In the genomic region with DNA sequence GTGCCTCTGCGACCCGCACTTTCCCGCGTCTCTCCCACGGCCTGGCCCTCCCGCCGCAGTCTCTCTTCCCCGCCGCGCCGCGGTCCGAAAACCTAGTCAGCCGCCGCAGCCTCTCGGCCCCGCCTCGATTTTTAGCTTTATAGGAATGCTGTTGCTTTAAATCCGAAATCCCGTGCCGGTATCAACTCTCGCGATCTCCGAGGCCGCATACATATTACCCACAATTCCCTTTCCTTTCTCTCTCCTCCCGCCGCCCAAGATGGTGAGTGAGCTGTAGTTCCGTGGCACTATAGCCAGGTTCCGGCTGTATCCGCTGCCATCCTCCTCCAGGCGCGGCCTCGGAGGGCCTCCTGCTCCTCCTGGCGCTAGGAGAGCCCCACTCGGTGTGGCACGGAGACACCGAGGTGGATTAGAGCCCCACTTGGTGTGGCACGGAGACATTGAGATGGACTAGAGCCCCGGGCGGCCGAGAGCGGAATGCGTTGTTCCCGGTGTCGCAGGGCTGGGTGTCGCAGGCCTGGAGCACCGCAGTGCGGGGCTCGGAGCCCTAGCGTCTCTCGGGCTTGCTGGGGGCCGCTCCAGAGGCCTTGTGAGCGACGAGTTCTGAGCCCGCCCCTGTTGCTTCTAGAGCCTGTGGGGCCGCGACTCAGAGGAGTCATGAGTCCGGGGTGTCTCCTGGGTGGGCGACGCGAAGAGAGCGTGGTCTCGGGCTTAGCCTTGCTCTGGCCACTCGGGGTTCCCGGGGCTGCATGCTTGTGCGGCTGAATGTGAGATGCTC, we compare ENCODE assay signal across 8 cellular contexts. TPM values are rescaled to one million over a fixed set of nuclear protein-coding genes. Genes with fewer than 3 reads are reported as not detected.
DNase-seq lines count a peak whose midpoint lies in the region; ATAC-seq and TF ChIP-seq lines count a peak whose summit lies in the region.

A gene (minus strand): TSS at position 147 of the 778 bp plus-strand sequence. CDS start 1,469 bp downstream, outside the sequence.
A gene (plus strand): TSS at position 234 of the 778 bp plus-strand sequence. CDS start 26 bp downstream, at position 260.

- no peaks in the 10 kb centered on the region for H3K27me3 Mint-ChIP-seq in T-helper 17 cell

- H3K36me3 ChIP-seq in psoas muscle (ENCODE audit: insufficient read depth in 1 of 2, low read depth in 1 of 2) (peaks cover 11 to 79% of the 10 kb centered on the region in 2 donors), urinary bladder (ENCODE audit: insufficient read depth) (peaks cover 12% of the 10 kb centered on the region)

- no peaks in the 10 kb centered on the region for H3K27me3 ChIP-seq in psoas muscle (ENCODE audit: insufficient read depth in 3 of 3, low read length in 2 of 3)

- peak within 1 kb of the TSS; percentile 100 for H3K4me3 Mint-ChIP-seq in T-helper 17 cell

- peak within 1 kb of the TSS; percentile 99 for H3K27ac Mint-ChIP-seq in T-helper 17 cell

- ATAC-seq in HG02852 (IDR thresholded peaks at IDR 0.05; ENCODE audit: unreplicated experiment) (peak; percentile 61), T-helper 17 cell (peak; percentile 92), left ventricle myocardium superior (peak; percentile 91), psoas muscle (peak; percentile 87 to 93 (median 90))

- H3K9me3 ChIP-seq in T-helper 17 cell (ENCODE audit: control insufficient read depth, low read length, poor library complexity, severe bottlenecking) (no peaks in the 10 kb centered on the region), psoas muscle (no peaks in the 10 kb centered on the region)

- 0% methylated on average over 63 to 66 of the region's 66 CpGs for WGBS in psoas muscle, 3 donors
- under 1% methylated on average over 66 of the region's 66 CpGs for WGBS in urinary bladder

- H3K4me1 ChIP-seq in psoas muscle, result peaks cover 29% of the 10 kb centered on the region
- no peaks in the 10 kb centered on the region for H3K4me1 ChIP-seq in urinary bladder (ENCODE audit: insufficient read depth)

- H3K4me3 ChIP-seq in GM12875 (ENCODE audit: low read depth, low read length) (peak within 1 kb of the TSS; percentile 96), psoas muscle (peak within 1 kb of the TSS; percentile 97), urinary bladder (ENCODE audit: low read depth, low read length) (peak within 1 kb of the TSS; percentile 77)

- peak; percentile 52 to 58 for DNase-seq in NCI-H187 (lab: John Stamatoyannopoulos, UW)
- peak; percentile 70 to 82 (median 82) for DNase-seq in T-helper 17 cell
- DNase-seq in amygdala (lab: John Stamatoyannopoulos, UW), result peak; percentile 23 to 95 (median 78)
- peak; percentile 95 for DNase-seq in left ventricle myocardium superior
- DNase-seq in psoas muscle, result peak; percentile 91 to 95

- H3K4me1 Mint-ChIP-seq in T-helper 17 cell, result peaks cover 28% of the 10 kb centered on the region

- intact Hi-C loops in left ventricle myocardium superior (cut with micrococcal nuclease) (no loop called here), psoas muscle (cut with DNase I) (loop anchor here in 1 of 2 donors (5.0 kb wide), 1 partner anchor 129 kb away; a partner anchor contains a TSS)

- peaks cover 7% of the 10 kb centered on the region for H3K36me3 Mint-ChIP-seq in T-helper 17 cell (ENCODE audit: low read depth)

- peak within 1 kb of the TSS; percentile 91 for H3K27ac ChIP-seq in psoas muscle
- H3K27ac ChIP-seq in urinary bladder (ENCODE audit: low read depth), result peak within 1 kb of the TSS; percentile 85

- TF ChIP-seq CTCF in GM12875 (IDR thresholded peaks at IDR 0.05; ENCODE audit: borderline replicate concordance, insufficient read depth, low read depth, low read length) (no peak), psoas muscle (IDR thresholded peaks at IDR 0.05) (no peak)

RNA-seq across cellular contexts. Expression of the first gene that starts in this region (rescaled TPM):
- total RNA-seq in T-helper 17 cell, result 10 to 100 TPM; 23.4 to 23.6 TPM
- 21.5 TPM for total RNA-seq in left ventricle myocardium superior
- total RNA-seq in psoas muscle, result 10 to 100 TPM in 2 of 4 donors, 1 to 10 TPM in 2; 7.5 to 14.4 (median 10.6) TPM
- 10 to 100 TPM; 14.5 to 43.5 (median 23.4) TPM for polyA plus RNA-seq in psoas muscle
- total RNA-seq in urinary bladder, result 17.3 TPM
- 42.7 TPM for polyA plus RNA-seq in urinary bladder

RNA-seq across cellular contexts. Expression of the second gene that starts in this region (rescaled TPM):
- total RNA-seq in T-helper 17 cell (1,000 to 10,000 TPM; 2,417 to 2,552 TPM), left ventricle myocardium superior (898 TPM), psoas muscle (1,000 to 10,000 TPM; 1,013 to 1,526 (median 1,062) TPM), urinary bladder (1,153 TPM)
- polyA plus RNA-seq in psoas muscle (1,000 to 10,000 TPM; 1,923 to 3,403 (median 2,177) TPM), urinary bladder (2,769 TPM)

Comparison
In these comparisons a context has a peak if more than half of its experiments do, and no peak if none do; other contexts are left out.
1. Peak in every context shown above with its lines: DNase-seq, ATAC-seq, H3K4me3 ChIP-seq and H3K27ac ChIP-seq.